1 cellular context compared by ENCODE assay signal in the genomic region with DNA sequence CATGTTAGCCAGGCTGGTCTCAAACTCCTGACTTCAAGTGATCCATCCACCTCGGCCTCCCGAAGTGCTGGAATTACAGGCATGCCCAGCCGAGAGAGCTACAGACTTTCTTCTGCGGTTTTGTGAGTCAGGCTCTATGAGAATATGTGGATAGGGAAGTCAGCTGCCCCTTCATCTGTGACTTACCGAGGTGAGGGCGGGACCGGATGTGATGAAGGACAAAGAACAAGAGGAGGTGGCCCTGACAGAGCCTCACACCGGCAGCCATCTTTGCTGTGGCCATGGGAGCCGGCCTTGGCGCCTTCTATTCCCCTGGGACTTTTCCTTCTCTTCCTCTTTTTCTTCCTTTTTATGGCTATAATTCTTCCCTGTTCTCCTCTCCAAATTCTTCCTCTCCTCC.
A peak's percentile ranks its signal among the peaks of the same experiment; 100 is the strongest.
TF ChIP-seq lines count a peak whose summit lies in the region.

No MANE protein-coding gene starts in this region.

TF ChIP-seq in K562, 482 proteins besides CTCF, POLR2A, EP300 and RAD21 (continued from another document and continues in another):
- TF ChIP-seq, protein P1, sequence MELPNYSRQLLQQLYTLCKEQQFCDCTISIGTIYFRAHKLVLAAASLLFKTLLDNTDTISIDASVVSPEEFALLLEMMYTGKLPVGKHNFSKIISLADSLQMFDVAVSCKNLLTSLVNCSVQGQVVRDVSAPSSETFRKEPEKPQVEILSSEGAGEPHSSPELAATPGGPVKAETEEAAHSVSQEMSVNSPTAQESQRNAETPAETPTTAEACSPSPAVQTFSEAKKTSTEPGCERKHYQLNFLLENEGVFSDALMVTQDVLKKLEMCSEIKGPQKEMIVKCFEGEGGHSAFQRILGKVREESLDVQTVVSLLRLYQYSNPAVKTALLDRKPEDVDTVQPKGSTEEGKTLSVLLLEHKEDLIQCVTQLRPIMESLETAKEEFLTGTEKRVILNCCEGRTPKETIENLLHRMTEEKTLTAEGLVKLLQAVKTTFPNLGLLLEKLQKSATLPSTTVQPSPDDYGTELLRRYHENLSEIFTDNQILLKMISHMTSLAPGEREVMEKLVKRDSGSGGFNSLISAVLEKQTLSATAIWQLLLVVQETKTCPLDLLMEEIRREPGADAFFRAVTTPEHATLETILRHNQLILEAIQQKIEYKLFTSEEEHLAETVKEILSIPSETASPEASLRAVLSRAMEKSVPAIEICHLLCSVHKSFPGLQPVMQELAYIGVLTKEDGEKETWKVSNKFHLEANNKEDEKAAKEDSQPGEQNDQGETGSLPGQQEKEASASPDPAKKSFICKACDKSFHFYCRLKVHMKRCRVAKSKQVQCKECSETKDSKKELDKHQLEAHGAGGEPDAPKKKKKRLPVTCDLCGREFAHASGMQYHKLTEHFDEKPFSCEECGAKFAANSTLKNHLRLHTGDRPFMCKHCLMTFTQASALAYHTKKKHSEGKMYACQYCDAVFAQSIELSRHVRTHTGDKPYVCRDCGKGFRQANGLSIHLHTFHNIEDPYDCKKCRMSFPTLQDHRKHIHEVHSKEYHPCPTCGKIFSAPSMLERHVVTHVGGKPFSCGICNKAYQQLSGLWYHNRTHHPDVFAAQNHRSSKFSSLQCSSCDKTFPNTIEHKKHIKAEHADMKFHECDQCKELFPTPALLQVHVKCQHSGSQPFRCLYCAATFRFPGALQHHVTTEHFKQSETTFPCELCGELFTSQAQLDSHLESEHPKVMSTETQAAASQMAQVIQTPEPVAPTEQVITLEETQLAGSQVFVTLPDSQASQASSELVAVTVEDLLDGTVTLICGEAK (IDR thresholded peaks at IDR 0.05), result peak; percentile 33; the same call in 1 of the 2 replicates
- TF ChIP-seq, protein P1 (CRISPR knock-in tag; IDR thresholded peaks at IDR 0.05), result no peak
- TF ChIP-seq ZNF239 (CRISPR knock-in tag; IDR thresholded peaks at IDR 0.05) (no peak), MYC (IDR thresholded peaks at IDR 0.05; ENCODE audit: low read depth, low read length) (no peak), MYC (CRISPR knock-in tag; IDR thresholded peaks at IDR 0.05; ENCODE audit: borderline replicate concordance, low read depth) (no peak), ZNF695 (CRISPR knock-in tag; IDR thresholded peaks at IDR 0.05) (no peak), ESRRA (IDR thresholded peaks at IDR 0.05; ENCODE audit: borderline replicate concordance, low read depth) (peak; percentile 53; the same call in 1 of the 2 replicates), ZNF12 (CRISPR knock-in tag; IDR thresholded peaks at IDR 0.05) (no peak), TCF7L2 (IDR thresholded peaks at IDR 0.05; ENCODE audit: low read depth, low read length) (no peak), C11orf30 (IDR thresholded peaks at IDR 0.05; ENCODE audit: low read depth) (no peak), ARID1B (IDR thresholded peaks at IDR 0.05) (no peak), GATAD2A (IDR thresholded peaks at IDR 0.05) (no peak), ZNF175 (CRISPR knock-in tag; IDR thresholded peaks at IDR 0.05; ENCODE audit: low read depth) (peak; percentile 61; the same call in 1 of the 2 replicates), ZFP30 (CRISPR knock-in tag; IDR thresholded peaks at IDR 0.05; ENCODE audit: borderline replicate concordance) (no peak), CTBP1 (IDR thresholded peaks at IDR 0.05; ENCODE audit: borderline replicate concordance) (no peak), EWSR1 (IDR thresholded peaks at IDR 0.05; ENCODE audit: borderline replicate concordance, low read depth, partially characterized antibody) (no peak), HOXB6 (CRISPR knock-in tag; IDR thresholded peaks at IDR 0.05; ENCODE audit: borderline replicate concordance) (no peak), JUN (IDR thresholded peaks at IDR 0.05; ENCODE audit: borderline replicate concordance, low read depth, low read length) (no peak), JUN (CRISPR knock-in tag; IDR thresholded peaks at IDR 0.05; ENCODE audit: borderline replicate concordance) (no peak), NFIC (IDR thresholded peaks at IDR 0.05) (no peak), TRIM24 (IDR thresholded peaks at IDR 0.05) (no peak), ZNF23 (CRISPR knock-in tag; IDR thresholded peaks at IDR 0.05) (no peak), HMG20B (CRISPR knock-in tag; IDR thresholded peaks at IDR 0.05) (no peak), EHMT2 (IDR thresholded peaks at IDR 0.05) (peak; percentile 75; the same call in 1 of the 2 replicates), TARDBP (IDR thresholded peaks at IDR 0.05) (no peak), ZBED1 (IDR thresholded peaks at IDR 0.05) (no peak), SIN3A (IDR thresholded peaks at IDR 0.05; ENCODE audit: borderline replicate concordance in 2 of 2, control insufficient read depth in 1 of 2, low read depth in 2 of 2, low read length in 2 of 2) (no peak), BCOR (IDR thresholded peaks at IDR 0.05) (no peak), PHB2 (IDR thresholded peaks at IDR 0.05; ENCODE audit: low read depth) (no peak), ZNF354B (CRISPR knock-in tag; IDR thresholded peaks at IDR 0.05) (no peak), POLR2H (tag; IDR thresholded peaks at IDR 0.05; ENCODE audit: low read depth) (no peak)
- TF ChIP-seq, protein P2, sequence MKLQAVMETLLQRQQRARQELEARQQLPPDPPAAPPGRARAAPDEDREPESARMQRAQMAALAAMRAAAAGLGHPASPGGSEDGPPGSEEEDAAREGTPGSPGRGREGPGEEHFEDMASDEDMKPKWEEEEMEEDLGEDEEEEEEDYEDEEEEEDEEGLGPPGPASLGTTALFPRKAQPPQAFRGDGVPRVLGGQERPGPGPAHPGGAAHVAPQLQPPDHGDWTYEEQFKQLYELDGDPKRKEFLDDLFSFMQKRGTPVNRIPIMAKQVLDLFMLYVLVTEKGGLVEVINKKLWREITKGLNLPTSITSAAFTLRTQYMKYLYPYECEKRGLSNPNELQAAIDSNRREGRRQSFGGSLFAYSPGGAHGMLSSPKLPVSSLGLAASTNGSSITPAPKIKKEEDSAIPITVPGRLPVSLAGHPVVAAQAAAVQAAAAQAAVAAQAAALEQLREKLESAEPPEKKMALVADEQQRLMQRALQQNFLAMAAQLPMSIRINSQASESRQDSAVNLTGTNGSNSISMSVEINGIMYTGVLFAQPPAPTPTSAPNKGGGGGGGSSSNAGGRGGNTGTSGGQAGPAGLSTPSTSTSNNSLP (IDR thresholded peaks at IDR 0.05; ENCODE audit: borderline replicate concordance, low read depth, low read length), result no peak
- TF ChIP-seq, protein P3, sequence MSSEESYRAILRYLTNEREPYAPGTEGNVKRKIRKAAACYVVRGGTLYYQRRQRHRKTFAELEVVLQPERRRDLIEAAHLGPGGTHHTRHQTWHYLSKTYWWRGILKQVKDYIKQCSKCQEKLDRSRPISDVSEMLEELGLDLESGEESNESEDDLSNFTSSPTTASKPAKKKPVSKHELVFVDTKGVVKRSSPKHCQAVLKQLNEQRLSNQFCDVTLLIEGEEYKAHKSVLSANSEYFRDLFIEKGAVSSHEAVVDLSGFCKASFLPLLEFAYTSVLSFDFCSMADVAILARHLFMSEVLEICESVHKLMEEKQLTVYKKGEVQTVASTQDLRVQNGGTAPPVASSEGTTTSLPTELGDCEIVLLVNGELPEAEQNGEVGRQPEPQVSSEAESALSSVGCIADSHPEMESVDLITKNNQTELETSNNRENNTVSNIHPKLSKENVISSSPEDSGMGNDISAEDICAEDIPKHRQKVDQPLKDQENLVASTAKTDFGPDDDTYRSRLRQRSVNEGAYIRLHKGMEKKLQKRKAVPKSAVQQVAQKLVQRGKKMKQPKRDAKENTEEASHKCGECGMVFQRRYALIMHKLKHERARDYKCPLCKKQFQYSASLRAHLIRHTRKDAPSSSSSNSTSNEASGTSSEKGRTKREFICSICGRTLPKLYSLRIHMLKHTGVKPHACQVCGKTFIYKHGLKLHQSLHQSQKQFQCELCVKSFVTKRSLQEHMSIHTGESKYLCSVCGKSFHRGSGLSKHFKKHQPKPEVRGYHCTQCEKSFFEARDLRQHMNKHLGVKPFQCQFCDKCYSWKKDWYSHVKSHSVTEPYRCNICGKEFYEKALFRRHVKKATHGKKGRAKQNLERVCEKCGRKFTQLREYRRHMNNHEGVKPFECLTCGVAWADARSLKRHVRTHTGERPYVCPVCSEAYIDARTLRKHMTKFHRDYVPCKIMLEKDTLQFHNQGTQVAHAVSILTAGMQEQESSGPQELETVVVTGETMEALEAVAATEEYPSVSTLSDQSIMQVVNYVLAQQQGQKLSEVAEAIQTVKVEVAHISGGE (CRISPR knock-in tag; IDR thresholded peaks at IDR 0.05), result no peak
- TF ChIP-seq, protein P4, sequence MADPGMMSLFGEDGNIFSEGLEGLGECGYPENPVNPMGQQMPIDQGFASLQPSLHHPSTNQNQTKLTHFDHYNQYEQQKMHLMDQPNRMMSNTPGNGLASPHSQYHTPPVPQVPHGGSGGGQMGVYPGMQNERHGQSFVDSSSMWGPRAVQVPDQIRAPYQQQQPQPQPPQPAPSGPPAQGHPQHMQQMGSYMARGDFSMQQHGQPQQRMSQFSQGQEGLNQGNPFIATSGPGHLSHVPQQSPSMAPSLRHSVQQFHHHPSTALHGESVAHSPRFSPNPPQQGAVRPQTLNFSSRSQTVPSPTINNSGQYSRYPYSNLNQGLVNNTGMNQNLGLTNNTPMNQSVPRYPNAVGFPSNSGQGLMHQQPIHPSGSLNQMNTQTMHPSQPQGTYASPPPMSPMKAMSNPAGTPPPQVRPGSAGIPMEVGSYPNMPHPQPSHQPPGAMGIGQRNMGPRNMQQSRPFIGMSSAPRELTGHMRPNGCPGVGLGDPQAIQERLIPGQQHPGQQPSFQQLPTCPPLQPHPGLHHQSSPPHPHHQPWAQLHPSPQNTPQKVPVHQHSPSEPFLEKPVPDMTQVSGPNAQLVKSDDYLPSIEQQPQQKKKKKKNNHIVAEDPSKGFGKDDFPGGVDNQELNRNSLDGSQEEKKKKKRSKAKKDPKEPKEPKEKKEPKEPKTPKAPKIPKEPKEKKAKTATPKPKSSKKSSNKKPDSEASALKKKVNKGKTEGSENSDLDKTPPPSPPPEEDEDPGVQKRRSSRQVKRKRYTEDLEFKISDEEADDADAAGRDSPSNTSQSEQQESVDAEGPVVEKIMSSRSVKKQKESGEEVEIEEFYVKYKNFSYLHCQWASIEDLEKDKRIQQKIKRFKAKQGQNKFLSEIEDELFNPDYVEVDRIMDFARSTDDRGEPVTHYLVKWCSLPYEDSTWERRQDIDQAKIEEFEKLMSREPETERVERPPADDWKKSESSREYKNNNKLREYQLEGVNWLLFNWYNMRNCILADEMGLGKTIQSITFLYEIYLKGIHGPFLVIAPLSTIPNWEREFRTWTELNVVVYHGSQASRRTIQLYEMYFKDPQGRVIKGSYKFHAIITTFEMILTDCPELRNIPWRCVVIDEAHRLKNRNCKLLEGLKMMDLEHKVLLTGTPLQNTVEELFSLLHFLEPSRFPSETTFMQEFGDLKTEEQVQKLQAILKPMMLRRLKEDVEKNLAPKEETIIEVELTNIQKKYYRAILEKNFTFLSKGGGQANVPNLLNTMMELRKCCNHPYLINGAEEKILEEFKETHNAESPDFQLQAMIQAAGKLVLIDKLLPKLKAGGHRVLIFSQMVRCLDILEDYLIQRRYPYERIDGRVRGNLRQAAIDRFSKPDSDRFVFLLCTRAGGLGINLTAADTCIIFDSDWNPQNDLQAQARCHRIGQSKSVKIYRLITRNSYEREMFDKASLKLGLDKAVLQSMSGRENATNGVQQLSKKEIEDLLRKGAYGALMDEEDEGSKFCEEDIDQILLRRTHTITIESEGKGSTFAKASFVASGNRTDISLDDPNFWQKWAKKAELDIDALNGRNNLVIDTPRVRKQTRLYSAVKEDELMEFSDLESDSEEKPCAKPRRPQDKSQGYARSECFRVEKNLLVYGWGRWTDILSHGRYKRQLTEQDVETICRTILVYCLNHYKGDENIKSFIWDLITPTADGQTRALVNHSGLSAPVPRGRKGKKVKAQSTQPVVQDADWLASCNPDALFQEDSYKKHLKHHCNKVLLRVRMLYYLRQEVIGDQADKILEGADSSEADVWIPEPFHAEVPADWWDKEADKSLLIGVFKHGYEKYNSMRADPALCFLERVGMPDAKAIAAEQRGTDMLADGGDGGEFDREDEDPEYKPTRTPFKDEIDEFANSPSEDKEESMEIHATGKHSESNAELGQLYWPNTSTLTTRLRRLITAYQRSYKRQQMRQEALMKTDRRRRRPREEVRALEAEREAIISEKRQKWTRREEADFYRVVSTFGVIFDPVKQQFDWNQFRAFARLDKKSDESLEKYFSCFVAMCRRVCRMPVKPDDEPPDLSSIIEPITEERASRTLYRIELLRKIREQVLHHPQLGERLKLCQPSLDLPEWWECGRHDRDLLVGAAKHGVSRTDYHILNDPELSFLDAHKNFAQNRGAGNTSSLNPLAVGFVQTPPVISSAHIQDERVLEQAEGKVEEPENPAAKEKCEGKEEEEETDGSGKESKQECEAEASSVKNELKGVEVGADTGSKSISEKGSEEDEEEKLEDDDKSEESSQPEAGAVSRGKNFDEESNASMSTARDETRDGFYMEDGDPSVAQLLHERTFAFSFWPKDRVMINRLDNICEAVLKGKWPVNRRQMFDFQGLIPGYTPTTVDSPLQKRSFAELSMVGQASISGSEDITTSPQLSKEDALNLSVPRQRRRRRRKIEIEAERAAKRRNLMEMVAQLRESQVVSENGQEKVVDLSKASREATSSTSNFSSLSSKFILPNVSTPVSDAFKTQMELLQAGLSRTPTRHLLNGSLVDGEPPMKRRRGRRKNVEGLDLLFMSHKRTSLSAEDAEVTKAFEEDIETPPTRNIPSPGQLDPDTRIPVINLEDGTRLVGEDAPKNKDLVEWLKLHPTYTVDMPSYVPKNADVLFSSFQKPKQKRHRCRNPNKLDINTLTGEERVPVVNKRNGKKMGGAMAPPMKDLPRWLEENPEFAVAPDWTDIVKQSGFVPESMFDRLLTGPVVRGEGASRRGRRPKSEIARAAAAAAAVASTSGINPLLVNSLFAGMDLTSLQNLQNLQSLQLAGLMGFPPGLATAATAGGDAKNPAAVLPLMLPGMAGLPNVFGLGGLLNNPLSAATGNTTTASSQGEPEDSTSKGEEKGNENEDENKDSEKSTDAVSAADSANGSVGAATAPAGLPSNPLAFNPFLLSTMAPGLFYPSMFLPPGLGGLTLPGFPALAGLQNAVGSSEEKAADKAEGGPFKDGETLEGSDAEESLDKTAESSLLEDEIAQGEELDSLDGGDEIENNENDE (IDR thresholded peaks at IDR 0.05; ENCODE audit: low read depth, low read length), result no peak
